ENCODE assay signal across 10 cellular contexts in genomic region chr16:24978370-24978914, GRCh38. TPM values are rescaled to one million over a fixed set of nuclear protein-coding genes. Genes with fewer than 3 reads are reported as not detected.
DNase-seq lines count a peak whose midpoint lies in the region; ATAC-seq and TF ChIP-seq lines count a peak whose summit lies in the region.
"Had no signal": no experiment of that assay in that cellular context is flagged by ENCODE, and none has a peak within 500 bp of the region (broad histone marks: within the 10 kb centered on the region; RNA-seq: fewer than 3 reads in every experiment).

No MANE protein-coding gene starts in this region.

- peaks cover 32% of the 10 kb centered on the region for H3K4me1 ChIP-seq in fibroblast of lung (ENCODE audit: control insufficient read depth, extremely low read depth, insufficient read depth, low read length)

- peak overlapping the region; percentile 69 for H3K4me2 ChIP-seq in fibroblast of lung (ENCODE audit: extremely low read depth, insufficient read depth, low read length)

- no peaks in the 10 kb centered on the region for H3K27me3 Mint-ChIP-seq in stimulated activated memory B cell treated with anti-CD40 and anti-IgM and Interleukin-4, amounts not matched to agents 10 μg/mL and 1 μg/mL and 100 μg/mL, for 72 hours

- peaks cover 52% of the 10 kb centered on the region for H3K36me3 Mint-ChIP-seq in stimulated activated memory B cell treated with anti-CD40 and anti-IgM and Interleukin-4, amounts not matched to agents 10 μg/mL and 1 μg/mL and 100 μg/mL, for 72 hours

- peaks cover 2% of the 10 kb centered on the region for H3K9me3 Mint-ChIP-seq in stimulated activated memory B cell treated with anti-CD40 and anti-IgM and Interleukin-4, amounts not matched to agents 10 μg/mL and 1 μg/mL and 100 μg/mL, for 72 hours

- H3K4me3 Mint-ChIP-seq in stimulated activated memory B cell treated with anti-CD40 and anti-IgM and Interleukin-4, amounts not matched to agents 10 μg/mL and 1 μg/mL and 100 μg/mL, for 72 hours: no peak overlapping the region

- H3K27me3 ChIP-seq in fibroblast of lung (ENCODE audit: control insufficient read depth, insufficient read depth, low read length): no peaks in the 10 kb centered on the region

- H3K4me3 ChIP-seq in fibroblast of lung (replicated peaks in 1 of 4; ENCODE audit: control extremely low read depth in 1 of 4, insufficient read depth in 1 of 4, low read depth in 3 of 4, low read length in 4 of 4): peak overlapping the region in 1 of 4 experiments; percentile 14

- H3K4me1 Mint-ChIP-seq in stimulated activated memory B cell treated with anti-CD40 and anti-IgM and Interleukin-4, amounts not matched to agents 10 μg/mL and 1 μg/mL and 100 μg/mL, for 72 hours: peaks cover 89% of the 10 kb centered on the region

- TF ChIP-seq CTCF in fibroblast of lung (conservative IDR thresholded peaks at IDR 0.05 in 1 of 2, IDR thresholded peaks at IDR 0.05 in 1 of 2; ENCODE audit: low read depth in 1 of 2, low read length in 2 of 2): no peak

- in situ Hi-C loops in KBM-7 (cut with MboI; ENCODE audit: low pct_unique_long_range_greater_than_20kb, low sequenced_read_pairs): no loop called here

- H4K20me1 ChIP-seq in fibroblast of lung (ENCODE audit: control insufficient read depth, extremely low read depth, insufficient read depth, low read length): no peaks in the 10 kb centered on the region

- H3K9me3 ChIP-seq in fibroblast of lung (ENCODE audit: control insufficient read depth, insufficient read depth, low read depth, low read length): no peaks in the 10 kb centered on the region

- peaks cover 77% of the 10 kb centered on the region for H3K79me2 ChIP-seq in fibroblast of lung (ENCODE audit: control insufficient read depth, insufficient read depth, low read length)

- no peak overlapping the region for H2AFZ ChIP-seq in fibroblast of lung (ENCODE audit: low read length)

- peak; percentile 36 for ATAC-seq in GM19452 (IDR thresholded peaks at IDR 0.05; ENCODE audit: unreplicated experiment)
- peak; percentile 75 for ATAC-seq in stimulated activated memory B cell treated with anti-CD40 and anti-IgM and Interleukin-4, amounts not matched to agents 10 μg/mL and 1 μg/mL and 100 μg/mL, for 72 hours

- H3K9ac ChIP-seq in fibroblast of lung (ENCODE audit: insufficient read depth, low read length): peak overlapping the region; percentile 54

- DNase-seq in NCI-H226 (peak; percentile 4), fibroblast of lung (ENCODE audit: low read depth in 2 of 2) (no peak), KBM-7 (no peak), NOMO-1 (lab: John Stamatoyannopoulos, UW; ENCODE audit: unreplicated experiment in 2 of 2) (no peak)
- no peak for DNase-seq in central memory CD4-positive, alpha-beta T cell
- DNase-seq: activated CD8-positive, alpha-beta memory T cell treated with anti-CD3 and anti-CD28 coated beads, Interleukin-2, amount 50 U/mL, for 48 hours; cortex of kidney; DND-41 had no signal

- H3K36me3 ChIP-seq in fibroblast of lung (ENCODE audit: control insufficient read depth, insufficient read depth, low read length): peaks cover 11% of the 10 kb centered on the region

- H3K27ac Mint-ChIP-seq in stimulated activated memory B cell treated with anti-CD40 and anti-IgM and Interleukin-4, amounts not matched to agents 10 μg/mL and 1 μg/mL and 100 μg/mL, for 72 hours: peak overlapping the region; percentile 92

- peak overlapping the region; percentile 80 for H3K27ac ChIP-seq in fibroblast of lung (ENCODE audit: insufficient read depth, low read length)

RNA-seq across cellular contexts. Expression of gene ARHGAP17, which starts 36.7 kb away (rescaled TPM):
- total RNA-seq in fibroblast of lung: 24.7 and 43.4 TPM in 2 replicates
- polyA plus RNA-seq in fibroblast of lung: 60.0 and 61.6 TPM in 2 replicates
- 90.7 and 110 TPM in 2 replicates for polyA plus RNA-seq in fibroblast of lung (2012)
- polyA minus RNA-seq in fibroblast of lung (ENCODE audit: low replicate concordance): 91.7 and 92.6 TPM in 2 replicates
